ENCODE assay signal across 33 cellular contexts in genomic region chr2:16072638-16073290, GRCh38.
"Had no signal": no experiment of that assay in that cellular context is flagged by ENCODE, and none has a peak within 500 bp of the region (broad histone marks: within the 10 kb centered on the region; RNA-seq: fewer than 3 reads in every experiment).

No MANE protein-coding gene starts in this region.

- FAIRE-seq: TTC549 had no signal

- H3K36me3 Mint-ChIP-seq: activated CD4-positive, alpha-beta memory T cell treated with anti-CD3 and anti-CD28 coated beads for 36 hours; activated naive CD8-positive, alpha-beta T cell treated with anti-CD3 and anti-CD28 coated beads for 36 hours; stimulated activated effector memory CD8-positive, alpha-beta T cell treated with anti-CD3 and anti-CD28 coated beads, Interleukin-12 subunit alpha, Interleukin-12 subunit beta, amount 100 ng/mL, for 72 hours had no signal

- H3K27ac ChIP-seq: adrenal gland, body of pancreas, esophagus squamous epithelium, heart right ventricle, thyroid gland, upper lobe of left lung, vagina, VCaP had no signal

- H3K9me3 Mint-ChIP-seq: activated CD4-positive, alpha-beta memory T cell treated with anti-CD3 and anti-CD28 coated beads for 36 hours; activated naive CD4-positive, alpha-beta T cell treated with anti-CD3 and anti-CD28 coated beads for 36 hours; activated naive CD8-positive, alpha-beta T cell treated with anti-CD3 and anti-CD28 coated beads for 36 hours; activated T-helper 1 cell treated with anti-CD3 and anti-CD28 coated beads, Interleukin-12 subunit alpha, Interleukin-12 subunit beta, Interleukin-2, Interleukin-4 antibody, amounts not matched to agents 30 ng/mL and 10 ng/mL and 1 ng/mL, durations not matched to agents 14 hours and 24 hours and 36 hours; nephron; stimulated activated naive CD8-positive, alpha-beta T cell treated with anti-CD3 and anti-CD28 coated beads, Interleukin-15, Interleukin-2, amounts not matched to agents 100 ng/mL and 50 ng/mL, for 24 hours; T-helper 1 cell treated with Interleukin-12 subunit alpha and Interleukin-12 subunit beta and Interleukin-4 antibody, amounts not matched to agents 30 μg/mL and 1 μg/mL, for 36 hours had no signal

- H3K4me3 Mint-ChIP-seq: activated CD4-positive, alpha-beta memory T cell treated with anti-CD3 and anti-CD28 coated beads for 36 hours; activated naive CD4-positive, alpha-beta T cell treated with anti-CD3 and anti-CD28 coated beads for 36 hours; activated naive CD8-positive, alpha-beta T cell treated with anti-CD3 and anti-CD28 coated beads for 36 hours; activated T-helper 1 cell treated with anti-CD3 and anti-CD28 coated beads, Interleukin-12 subunit alpha, Interleukin-12 subunit beta, Interleukin-2, Interleukin-4 antibody, amounts not matched to agents 30 ng/mL and 10 ng/mL and 1 ng/mL, durations not matched to agents 14 hours and 24 hours and 36 hours; nephron; stimulated activated effector memory CD8-positive, alpha-beta T cell treated with anti-CD3 and anti-CD28 coated beads, Interleukin-12 subunit alpha, Interleukin-12 subunit beta, amount 100 ng/mL, for 72 hours; stimulated activated naive CD8-positive, alpha-beta T cell treated with anti-CD3 and anti-CD28 coated beads, Interleukin-15, Interleukin-2, amounts not matched to agents 100 ng/mL and 50 ng/mL, for 24 hours; T-helper 1 cell treated with Interleukin-12 subunit alpha and Interleukin-12 subunit beta and Interleukin-4 antibody, amounts not matched to agents 30 μg/mL and 1 μg/mL, for 36 hours had no signal

- H3K27me3 ChIP-seq: adrenal gland, body of pancreas, esophagus squamous epithelium, heart right ventricle, thyroid gland, upper lobe of left lung, vagina had no signal

- H3K4me3 ChIP-seq: adrenal gland, body of pancreas, esophagus squamous epithelium, heart right ventricle, lung, thyroid gland, upper lobe of left lung, vagina had no signal

- H3K9me3 ChIP-seq: adrenal gland, body of pancreas, esophagus squamous epithelium, heart right ventricle, thyroid gland, upper lobe of left lung, vagina had no signal

- H3K4me1 Mint-ChIP-seq: activated naive CD8-positive, alpha-beta T cell treated with anti-CD3 and anti-CD28 coated beads for 36 hours; nephron; stimulated activated effector memory CD8-positive, alpha-beta T cell treated with anti-CD3 and anti-CD28 coated beads, Interleukin-12 subunit alpha, Interleukin-12 subunit beta, amount 100 ng/mL, for 72 hours had no signal

- H3K27me3 Mint-ChIP-seq: activated CD4-positive, alpha-beta memory T cell treated with anti-CD3 and anti-CD28 coated beads for 36 hours; activated naive CD8-positive, alpha-beta T cell treated with anti-CD3 and anti-CD28 coated beads for 36 hours; stimulated activated naive CD8-positive, alpha-beta T cell treated with anti-CD3 and anti-CD28 coated beads, Interleukin-15, Interleukin-2, amounts not matched to agents 100 ng/mL and 50 ng/mL, for 24 hours had no signal

- H3K36me3 ChIP-seq: adrenal gland, esophagus squamous epithelium, heart right ventricle, thyroid gland, upper lobe of left lung, vagina had no signal

- H3K4me1 ChIP-seq: esophagus squamous epithelium, heart right ventricle, upper lobe of left lung, vagina had no signal

- H3K27ac Mint-ChIP-seq: activated CD4-positive, alpha-beta memory T cell treated with anti-CD3 and anti-CD28 coated beads for 36 hours; activated naive CD4-positive, alpha-beta T cell treated with anti-CD3 and anti-CD28 coated beads for 36 hours; activated naive CD8-positive, alpha-beta T cell treated with anti-CD3 and anti-CD28 coated beads for 36 hours; activated T-helper 1 cell treated with anti-CD3 and anti-CD28 coated beads, Interleukin-12 subunit alpha, Interleukin-12 subunit beta, Interleukin-2, Interleukin-4 antibody, amounts not matched to agents 30 ng/mL and 10 ng/mL and 1 ng/mL, durations not matched to agents 14 hours and 24 hours and 36 hours; nephron; stimulated activated effector memory CD8-positive, alpha-beta T cell treated with anti-CD3 and anti-CD28 coated beads, Interleukin-12 subunit alpha, Interleukin-12 subunit beta, amount 100 ng/mL, for 72 hours; stimulated activated naive CD8-positive, alpha-beta T cell treated with anti-CD3 and anti-CD28 coated beads, Interleukin-15, Interleukin-2, amounts not matched to agents 100 ng/mL and 50 ng/mL, for 24 hours; T-helper 1 cell treated with Interleukin-12 subunit alpha and Interleukin-12 subunit beta and Interleukin-4 antibody, amounts not matched to agents 30 μg/mL and 1 μg/mL, for 36 hours had no signal

- ATAC-seq: body of pancreas; heart right ventricle; left lobe of liver; right cardiac atrium; stimulated activated effector memory CD8-positive, alpha-beta T cell treated with anti-CD3 and anti-CD28 coated beads, Interleukin-12 subunit alpha, Interleukin-12 subunit beta, amount 100 ng/mL, for 72 hours had no signal

- DNase-seq: activated CD4-positive, alpha-beta memory T cell treated with anti-CD3 and anti-CD28 coated beads for 36 hours; activated CD4-positive, alpha-beta T cell treated with anti-CD3 and anti-CD28 coated beads for 4 hours; activated CD8-positive, alpha-beta memory T cell treated with anti-CD3 and anti-CD28 coated beads, Interleukin-2, amount 50 U/mL, for 4 hours; activated effector memory CD4-positive, alpha-beta T cell treated with anti-CD3 and anti-CD28 coated beads, Interleukin-2, amount 50 U/mL, for 16 hours; activated naive CD4-positive, alpha-beta T cell treated with anti-CD3 and anti-CD28 coated beads for 36 hours; activated naive CD8-positive, alpha-beta T cell treated with anti-CD3 and anti-CD28 coated beads for 36 hours; activated T-cell treated with anti-CD3 and anti-CD28 coated beads, Interleukin-2, amount 50 U/mL, for 1 hour; adrenal gland; aorta; body of pancreas; cortex of kidney; esophagus squamous epithelium; foreskin melanocyte; heart right ventricle; kidney glomerular epithelial cell; nucleus accumbens; right cardiac atrium; stimulated activated CD4-positive, alpha-beta T cell treated with anti-CD3 and anti-CD28 coated beads, Interleukin-12 subunit alpha, Interleukin-12 subunit beta, amount 100 ng/mL, for 4 hours; stimulated activated CD4-positive, alpha-beta T cell treated with anti-CD3 and anti-CD28 coated beads, Interleukin-4, amount 100 ng/mL, for 24 hours; SW 1271; T-helper 9 cell; thyroid gland; upper lobe of left lung had no signal
